Comparison of ENCODE assay signal across 10 cellular contexts in the genomic region with DNA sequence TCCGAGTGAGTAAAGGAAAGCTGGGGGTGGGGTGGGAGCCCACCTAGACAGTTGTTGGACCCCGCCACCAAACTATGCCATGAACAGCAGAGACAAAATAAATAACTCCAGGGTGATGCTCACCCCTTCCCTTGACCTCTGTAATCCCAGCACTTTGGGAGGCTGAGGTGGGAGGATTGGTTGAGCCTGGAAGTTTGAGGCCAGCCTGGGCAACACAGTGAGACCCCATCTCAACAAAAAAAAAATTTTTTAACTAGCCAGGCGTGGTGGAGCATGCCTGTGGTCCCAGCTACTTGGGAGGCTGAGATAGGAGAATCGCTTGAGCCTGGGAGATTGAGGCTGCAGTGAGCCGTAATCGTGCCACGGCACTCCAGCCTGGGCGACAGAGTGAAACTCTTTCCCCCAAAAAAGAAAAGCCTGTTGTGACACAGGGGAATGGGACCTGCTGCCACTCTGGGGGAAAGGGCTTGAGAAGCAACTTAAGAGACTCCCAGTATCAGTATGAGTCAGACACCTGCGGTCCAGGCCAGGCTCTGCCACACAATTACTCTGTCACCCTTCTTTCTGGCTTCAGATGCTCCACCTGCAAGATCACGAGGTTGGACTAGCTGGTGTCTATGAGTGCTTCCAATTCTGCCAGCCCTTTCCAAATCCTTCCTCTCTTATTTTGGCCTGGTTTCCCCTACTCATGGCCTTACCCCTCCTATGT. TPM values are rescaled to one million over a fixed set of nuclear protein-coding genes. Genes with fewer than 3 reads are reported as not detected.
DNase-seq lines count a peak whose midpoint lies in the region; ATAC-seq and TF ChIP-seq lines count a peak whose summit lies in the region.
"Had no signal": no experiment of that assay in that cellular context is flagged by ENCODE, and none has a peak within 500 bp of the region (broad histone marks: within the 10 kb centered on the region; RNA-seq: fewer than 3 reads in every experiment).

No MANE protein-coding gene starts in this region.

- intact Hi-C loops in activated CD8-positive, alpha-beta T cell treated with anti-CD3 and anti-CD28 coated beads for 36 hours (cut with micrococcal nuclease) = no loop called here
- intact Hi-C loops in vagina (cut with DNase I) = no loop called here

- no peaks in the 10 kb centered on the region for H3K36me3 Mint-ChIP-seq in activated naive CD8-positive, alpha-beta T cell treated with anti-CD3 and anti-CD28 coated beads, Interleukin-2, amount 10 ng/mL, durations not matched to agents 7 days and 5 days
- no peaks in the 10 kb centered on the region for H3K36me3 Mint-ChIP-seq in activated naive CD8-positive, alpha-beta T cell treated with anti-CD3 and anti-CD28 coated beads for 36 hours
- H3K36me3 Mint-ChIP-seq in activated CD8-positive, alpha-beta T cell treated with anti-CD3 and anti-CD28 coated beads for 36 hours (ENCODE audit: low read depth) = no peaks in the 10 kb centered on the region
- H3K36me3 Mint-ChIP-seq: naive thymus-derived CD4-positive, alpha-beta T cell had no signal

- ATAC-seq in activated naive CD8-positive, alpha-beta T cell treated with anti-CD3 and anti-CD28 coated beads, Interleukin-2, amount 10 ng/mL, durations not matched to agents 7 days and 5 days (ENCODE audit: low read depth) = peak; percentile 19
- ATAC-seq in HG03103 (IDR thresholded peaks at IDR 0.05; ENCODE audit: low read depth, unreplicated experiment) = peak; percentile 79
- no peak for ATAC-seq in activated CD8-positive, alpha-beta T cell treated with anti-CD3 and anti-CD28 coated beads for 36 hours
- ATAC-seq: naive thymus-derived CD4-positive, alpha-beta T cell had no signal

- CTCF ChIA-PET in activated CD8-positive, alpha-beta T cell treated with anti-CD3 and anti-CD28 coated beads for 36 hours (lab: Charles Lee) = interaction anchor here (1.5 to 4.5 kb wide), 10 partner anchors 7 to 124 kb away, joined by 5 to 54 read pairs (median 20); partner anchors contain the start of gene COL1A1

- no peaks in the 10 kb centered on the region for H3K27me3 ChIP-seq in vagina
- H3K27me3 ChIP-seq: adrenal gland had no signal

- H3K4me1 Mint-ChIP-seq in activated naive CD8-positive, alpha-beta T cell treated with anti-CD3 and anti-CD28 coated beads, Interleukin-2, amount 10 ng/mL, durations not matched to agents 7 days and 5 days = peaks cover 11% of the 10 kb centered on the region
- peaks cover 12% of the 10 kb centered on the region for H3K4me1 Mint-ChIP-seq in activated naive CD8-positive, alpha-beta T cell treated with anti-CD3 and anti-CD28 coated beads for 36 hours
- H3K4me1 Mint-ChIP-seq in activated CD8-positive, alpha-beta T cell treated with anti-CD3 and anti-CD28 coated beads for 36 hours (ENCODE audit: low read depth) = peaks cover 10% of the 10 kb centered on the region

- no peaks in the 10 kb centered on the region for H3K36me3 ChIP-seq in vagina
- H3K36me3 ChIP-seq: adrenal gland had no signal

- no peak overlapping the region for H3K27ac Mint-ChIP-seq in activated naive CD8-positive, alpha-beta T cell treated with anti-CD3 and anti-CD28 coated beads, Interleukin-2, amount 10 ng/mL, durations not matched to agents 7 days and 5 days
- no peak overlapping the region for H3K27ac Mint-ChIP-seq in activated naive CD8-positive, alpha-beta T cell treated with anti-CD3 and anti-CD28 coated beads for 36 hours
- no peak overlapping the region for H3K27ac Mint-ChIP-seq in activated CD8-positive, alpha-beta T cell treated with anti-CD3 and anti-CD28 coated beads for 36 hours

- POLR2A ChIA-PET in activated naive CD8-positive, alpha-beta T cell treated with anti-CD3 and anti-CD28 coated beads, Interleukin-2, amount 10 ng/mL, durations not matched to agents 7 days and 5 days (lab: Charles Lee) = no interaction called here
- POLR2A ChIA-PET in activated CD8-positive, alpha-beta T cell treated with anti-CD3 and anti-CD28 coated beads for 36 hours (lab: Charles Lee) = interaction anchor here (0.8 kb wide), 1 partner anchor 76 kb away, joined by 3 read pairs; no protein-coding TSS in a partner anchor

- H3K9me3 Mint-ChIP-seq in activated naive CD8-positive, alpha-beta T cell treated with anti-CD3 and anti-CD28 coated beads, Interleukin-2, amount 10 ng/mL, durations not matched to agents 7 days and 5 days = no peaks in the 10 kb centered on the region
- H3K9me3 Mint-ChIP-seq in activated naive CD8-positive, alpha-beta T cell treated with anti-CD3 and anti-CD28 coated beads for 36 hours = no peaks in the 10 kb centered on the region
- no peaks in the 10 kb centered on the region for H3K9me3 Mint-ChIP-seq in activated CD8-positive, alpha-beta T cell treated with anti-CD3 and anti-CD28 coated beads for 36 hours

- DNase-seq in activated naive CD8-positive, alpha-beta T cell treated with anti-CD3 and anti-CD28 coated beads, Interleukin-2, amount 10 ng/mL, durations not matched to agents 7 days and 5 days = no peak
- no peak for DNase-seq in activated naive CD8-positive, alpha-beta T cell treated with anti-CD3 and anti-CD28 coated beads for 36 hours
- peak; percentile 47 for DNase-seq in activated CD8-positive, alpha-beta T cell treated with anti-CD3 and anti-CD28 coated beads for 36 hours
- DNase-seq in vagina (ENCODE audit: extremely low spot score in 2 of 2) (no peak), kidney glomerular epithelial cell (lab: John Stamatoyannopoulos, UW) (no peak), NCI-H2171 treated with DMSO at 0.1 percent for 48 hours (lab: John Stamatoyannopoulos, UW) (no peak)
- no peak for DNase-seq in stimulated activated CD4-positive, alpha-beta T cell treated with anti-CD3 and anti-CD28 coated beads, Interleukin-12 subunit alpha, Interleukin-12 subunit beta, amount 100 ng/mL, for 4 hours
- DNase-seq: adrenal gland; naive thymus-derived CD4-positive, alpha-beta T cell had no signal

- no peak overlapping the region for H3K4me3 ChIP-seq in vagina
- H3K4me3 ChIP-seq: adrenal gland had no signal

- peaks cover 22% of the 10 kb centered on the region for H3K4me1 ChIP-seq in vagina
- H3K4me1 ChIP-seq: adrenal gland had no signal

- H3K27ac ChIP-seq in vagina = peak overlapping the region; percentile 97
- H3K27ac ChIP-seq: adrenal gland had no signal

- H3K27me3 Mint-ChIP-seq in activated naive CD8-positive, alpha-beta T cell treated with anti-CD3 and anti-CD28 coated beads, Interleukin-2, amount 10 ng/mL, durations not matched to agents 7 days and 5 days = peaks cover 2% of the 10 kb centered on the region
- no peaks in the 10 kb centered on the region for H3K27me3 Mint-ChIP-seq in activated naive CD8-positive, alpha-beta T cell treated with anti-CD3 and anti-CD28 coated beads for 36 hours
- H3K27me3 Mint-ChIP-seq in activated CD8-positive, alpha-beta T cell treated with anti-CD3 and anti-CD28 coated beads for 36 hours = peaks cover 3% of the 10 kb centered on the region
- H3K27me3 Mint-ChIP-seq: naive thymus-derived CD4-positive, alpha-beta T cell had no signal

- no peaks in the 10 kb centered on the region for H3K9me3 ChIP-seq in vagina
- H3K9me3 ChIP-seq: adrenal gland had no signal

- TF ChIP-seq POLR2A in vagina (IDR thresholded peaks at IDR 0.05) = no peak

- TF ChIP-seq CTCF in activated CD8-positive, alpha-beta T cell treated with anti-CD3 and anti-CD28 coated beads for 36 hours (IDR thresholded peaks at IDR 0.05) = no peak
- TF ChIP-seq CTCF in vagina (IDR thresholded peaks at IDR 0.05) = no peak

- H3K4me3 Mint-ChIP-seq in activated naive CD8-positive, alpha-beta T cell treated with anti-CD3 and anti-CD28 coated beads, Interleukin-2, amount 10 ng/mL, durations not matched to agents 7 days and 5 days = no peak overlapping the region
- no peak overlapping the region for H3K4me3 Mint-ChIP-seq in activated naive CD8-positive, alpha-beta T cell treated with anti-CD3 and anti-CD28 coated beads for 36 hours
- H3K4me3 Mint-ChIP-seq in activated CD8-positive, alpha-beta T cell treated with anti-CD3 and anti-CD28 coated beads for 36 hours = no peak overlapping the region
- H3K4me3 Mint-ChIP-seq: naive thymus-derived CD4-positive, alpha-beta T cell had no signal

RNA-seq across cellular contexts. Expression of gene SGCA, which starts 5.0 kb away (rescaled TPM):
- total RNA-seq in activated naive CD8-positive, alpha-beta T cell treated with anti-CD3 and anti-CD28 coated beads, Interleukin-2, amount 10 ng/mL, durations not matched to agents 7 days and 5 days = not detected
- total RNA-seq in activated naive CD8-positive, alpha-beta T cell treated with anti-CD3 and anti-CD28 coated beads for 36 hours = under 1 TPM in 1 of 2 experiments, not detected in 1; 0.38 TPM
- under 1 TPM in 1 of 2 experiments, not detected in 1; 0.34 TPM for total RNA-seq in activated CD8-positive, alpha-beta T cell treated with anti-CD3 and anti-CD28 coated beads for 36 hours
- 2.2 TPM for total RNA-seq in vagina

RNA-seq across cellular contexts. Expression of gene PPP1R9B, which starts 20.3 kb away (rescaled TPM):
- total RNA-seq in activated naive CD8-positive, alpha-beta T cell treated with anti-CD3 and anti-CD28 coated beads, Interleukin-2, amount 10 ng/mL, durations not matched to agents 7 days and 5 days = 100 to 1,000 TPM; 114 to 116 TPM
- total RNA-seq in activated naive CD8-positive, alpha-beta T cell treated with anti-CD3 and anti-CD28 coated beads for 36 hours = 10 to 100 TPM; 50.9 to 52.0 TPM
- 10 to 100 TPM; 52.4 to 56.4 TPM for total RNA-seq in activated CD8-positive, alpha-beta T cell treated with anti-CD3 and anti-CD28 coated beads for 36 hours
- 37.6 TPM for total RNA-seq in vagina

RNA-seq across cellular contexts. Expression of gene COL1A1, which starts 30.6 kb away (rescaled TPM):
- under 1 TPM; 0.78 to 0.96 TPM for total RNA-seq in activated naive CD8-positive, alpha-beta T cell treated with anti-CD3 and anti-CD28 coated beads, Interleukin-2, amount 10 ng/mL, durations not matched to agents 7 days and 5 days
- total RNA-seq in activated naive CD8-positive, alpha-beta T cell treated with anti-CD3 and anti-CD28 coated beads for 36 hours = under 1 TPM; 0.72 to 0.78 TPM
- 1 to 10 TPM in 1 of 2 experiments, under 1 TPM in 1; 0.92 to 1.0 TPM for total RNA-seq in activated CD8-positive, alpha-beta T cell treated with anti-CD3 and anti-CD28 coated beads for 36 hours
- 171 TPM for total RNA-seq in vagina

RNA-seq across cellular contexts. Expression of gene SAMD14, which starts 40.9 kb away (rescaled TPM):
- total RNA-seq in activated naive CD8-positive, alpha-beta T cell treated with anti-CD3 and anti-CD28 coated beads, Interleukin-2, amount 10 ng/mL, durations not matched to agents 7 days and 5 days = under 1 TPM; 0.11 to 0.19 TPM
- total RNA-seq in activated naive CD8-positive, alpha-beta T cell treated with anti-CD3 and anti-CD28 coated beads for 36 hours = under 1 TPM; 0.47 to 0.66 TPM
- 1 to 10 TPM in 1 of 2 experiments, under 1 TPM in 1; 0.47 to 1.3 TPM for total RNA-seq in activated CD8-positive, alpha-beta T cell treated with anti-CD3 and anti-CD28 coated beads for 36 hours
- total RNA-seq in vagina = 4.4 TPM

Comparison
In these comparisons a context has a peak if more than half of its experiments do, and no peak if none do; other contexts are left out.
1. RNA of gene COL1A1, which starts 30.6 kb away (total RNA-seq): 171 TPM in vagina (single experiment); 0.92 to 1.0 TPM in activated CD8-positive, alpha-beta T cell treated with anti-CD3 and anti-CD28 coated beads for 36 hours, 0.78 to 0.96 TPM in activated naive CD8-positive, alpha-beta T cell treated with anti-CD3 and anti-CD28 coated beads, Interleukin-2, amount 10 ng/mL, durations not matched to agents 7 days and 5 days and 0.72 to 0.78 TPM in activated naive CD8-positive, alpha-beta T cell treated with anti-CD3 and anti-CD28 coated beads for 36 hours; every median in the first group is over 10 times any median in the second.